Comparison of ENCODE assay signal across 1 cellular context in genomic region chr7:104137971-104138370, GRCh38.
TF ChIP-seq lines count a peak whose summit lies in the region.

No MANE protein-coding gene starts in this region.

TF ChIP-seq in GM23338, 12 proteins besides CTCF, POLR2A, EP300 and RAD21 (continued from another document):
- TF ChIP-seq ZNF462 (CRISPR knock-in tag; IDR thresholded peaks at IDR 0.05) (no peak), JUNB (IDR thresholded peaks at IDR 0.05; ENCODE audit: unreplicated experiment) (no peak), EZH2phosphoT487 (IDR thresholded peaks at IDR 0.05; ENCODE audit: unreplicated experiment) (no peak), REST (IDR thresholded peaks at IDR 0.05; ENCODE audit: unreplicated experiment) (no peak)
